ENCODE assay signal across 14 cellular contexts in genomic region chr20:53265304-53265875, GRCh38.
A peak's percentile ranks its signal among the peaks of the same experiment; 100 is the strongest.
DNase-seq lines count a peak whose midpoint lies in the region; ATAC-seq and TF ChIP-seq lines count a peak whose summit lies in the region.
"Had no signal": no experiment of that assay in that cellular context is flagged by ENCODE, and none has a peak within 500 bp of the region (broad histone marks: within the 10 kb centered on the region; RNA-seq: fewer than 3 reads in every experiment).

No MANE protein-coding gene starts in this region.

- no peak for DNase-seq in H9
- peak; percentile 3 for DNase-seq in NCI-H69 (lab: John Stamatoyannopoulos, UW)
- peak in 34 of 42 donors; percentile 9 to 72 (median 36) for DNase-seq in head of caudate nucleus
- peak; percentile 56 for DNase-seq in putamen (ENCODE audit: low spot score)
- no peak for DNase-seq in endodermal cell
- DNase-seq in stimulated activated effector memory CD8-positive, alpha-beta T cell treated with anti-CD3 and anti-CD28 coated beads, Interleukin-12 subunit alpha, Interleukin-12 subunit beta, amount 100 ng/mL, for 72 hours (ENCODE audit: low spot score in 2 of 2) = no peak
- DNase-seq in stimulated activated CD4-positive, alpha-beta T cell treated with anti-CD3 and anti-CD28 coated beads, Interleukin-15, amount 100 ng/mL, for 24 hours = no peak
- DNase-seq: BE2C; CD4-positive, alpha-beta memory T cell; DMS79 had no signal

- H3K23me2 ChIP-seq in H9 (ENCODE audit: insufficient read length, low read depth, low read length, poor library complexity, severe bottlenecking) = no peaks in the 10 kb centered on the region

- H4K8ac ChIP-seq in H9 (replicated peaks; ENCODE audit: insufficient read length, low read depth, low read length) = no peak overlapping the region

- no peaks in the 10 kb centered on the region for H3K36me3 ChIP-seq in endodermal cell (ENCODE audit: control insufficient read depth, insufficient read depth, low read length)
- H3K36me3 ChIP-seq: BE2C had no signal

- ATAC-seq in stimulated activated effector memory CD8-positive, alpha-beta T cell treated with anti-CD3 and anti-CD28 coated beads, Interleukin-12 subunit alpha, Interleukin-12 subunit beta, amount 100 ng/mL, for 72 hours = no peak
- ATAC-seq: A549, HCT116 had no signal

- H3K27me3 ChIP-seq in H9 (ENCODE audit: insufficient read depth, low read length) (no peaks in the 10 kb centered on the region), endodermal cell (ENCODE audit: control insufficient read depth, insufficient read depth, low read length, poor library complexity, severe bottlenecking) (no peaks in the 10 kb centered on the region)
- H3K27me3 ChIP-seq: BE2C had no signal

- H3K56ac ChIP-seq in H9 (ENCODE audit: insufficient read length, low read depth, low read length) = no peak overlapping the region

- H2BK5ac ChIP-seq in H9 (ENCODE audit: insufficient read length, low read length) = no peak overlapping the region

- H3K27ac ChIP-seq in H9 (ENCODE audit: insufficient read length, low read depth, low read length) (no peak overlapping the region), endodermal cell (ENCODE audit: low read depth, low read length) (no peak overlapping the region)
- H3K27ac ChIP-seq: A549, C4-2B, HL-60 had no signal

- H3K79me2 ChIP-seq in H9 (ENCODE audit: insufficient read depth, low read length) = no peaks in the 10 kb centered on the region

- H3K4me3 ChIP-seq in endodermal cell (ENCODE audit: low read length) = no peak overlapping the region
- H3K4me3 ChIP-seq: A549 had no signal

- no peak overlapping the region for H3T11ph ChIP-seq in H9 (ENCODE audit: low read length)

- no peak overlapping the region for H3K9ac ChIP-seq in H9 (ENCODE audit: extremely low read depth, insufficient read length, low read length)
- H3K9ac ChIP-seq in endodermal cell (ENCODE audit: extremely low read depth, low read length, poor library complexity, severe bottlenecking) = no peak overlapping the region

- no peak overlapping the region for H2AK5ac ChIP-seq in H9 (ENCODE audit: insufficient read length, low read length)

- H4K5ac ChIP-seq in H9 (ENCODE audit: insufficient read length, low read depth, low read length) = no peak overlapping the region

- no peak overlapping the region for H2BK12ac ChIP-seq in H9 (ENCODE audit: insufficient read length, low read depth, low read length)

- intact Hi-C loops in head of caudate nucleus (cut with DNase I) = no loop called here

- no peak overlapping the region for H2BK120ac ChIP-seq in H9 (ENCODE audit: low read depth, low read length, poor library complexity, severe bottlenecking)

- H2AFZ ChIP-seq in H9 (ENCODE audit: low read length) = no peak overlapping the region

- H3K4me1 Mint-ChIP-seq in H9 = peaks cover 22 to 25% of the 10 kb centered on the region in 2 experiments
- H3K4me1 Mint-ChIP-seq in endodermal cell = peaks cover 4% of the 10 kb centered on the region
- no peaks in the 10 kb centered on the region for H3K4me1 Mint-ChIP-seq in stimulated activated effector memory CD8-positive, alpha-beta T cell treated with anti-CD3 and anti-CD28 coated beads, Interleukin-12 subunit alpha, Interleukin-12 subunit beta, amount 100 ng/mL, for 72 hours

- H3K23ac ChIP-seq in H9 (ENCODE audit: insufficient read length, low read depth, low read length) = no peak overlapping the region

- H3K14ac ChIP-seq in H9 (ENCODE audit: insufficient read depth, low read length) = no peak overlapping the region

- H3K79me1 ChIP-seq in H9 (ENCODE audit: insufficient read depth, low read depth, low read length, poor library complexity, severe bottlenecking) = no peaks in the 10 kb centered on the region

- H2BK15ac ChIP-seq in H9 (ENCODE audit: low read depth, low read length) = no peak overlapping the region

- H4K20me1 ChIP-seq in H9 (ENCODE audit: control insufficient read depth, insufficient read depth, insufficient read length) = no peaks in the 10 kb centered on the region

- H3K9me3 Mint-ChIP-seq in H9 (no peaks in the 10 kb centered on the region), endodermal cell (no peaks in the 10 kb centered on the region)
- no peaks in the 10 kb centered on the region for H3K9me3 Mint-ChIP-seq in stimulated activated effector memory CD8-positive, alpha-beta T cell treated with anti-CD3 and anti-CD28 coated beads, Interleukin-12 subunit alpha, Interleukin-12 subunit beta, amount 100 ng/mL, for 72 hours

- peaks cover 2% of the 10 kb centered on the region; the same call in 1 of the 2 replicates for H3K4me1 ChIP-seq in H9 (ENCODE audit: insufficient read depth, low read length)
- no peaks in the 10 kb centered on the region for H3K4me1 ChIP-seq in endodermal cell (ENCODE audit: control insufficient read depth, insufficient read depth, low read length)
- H3K4me1 ChIP-seq: A549, BE2C had no signal

- H3K27me3 Mint-ChIP-seq in H9 (ENCODE audit: low read depth) (peaks cover 1% of the 10 kb centered on the region; the same call in 1 of the 2 replicates), endodermal cell (ENCODE audit: insufficient read depth) (no peaks in the 10 kb centered on the region)

- H3K9me3 ChIP-seq in H9 (ENCODE audit: control insufficient read depth, low read depth, low read length) (no peaks in the 10 kb centered on the region), endodermal cell (ENCODE audit: control insufficient read depth, low read length) (no peaks in the 10 kb centered on the region)
- H3K9me3 ChIP-seq: A549, BE2C had no signal

- no peak overlapping the region for H3K4me2 ChIP-seq in H9 (ENCODE audit: insufficient read depth, insufficient read length, low read length)
- H3K4me2 ChIP-seq: A549 had no signal

- no peak overlapping the region for H3K4ac ChIP-seq in H9 (ENCODE audit: low read depth, low read length)

- no peak overlapping the region for H2BK20ac ChIP-seq in H9 (ENCODE audit: low read depth, low read length, poor library complexity, severe bottlenecking)

- H3K18ac ChIP-seq in H9 (ENCODE audit: insufficient read length, low read depth, low read length) = no peak overlapping the region

- WGBS in H9 (ENCODE audit: extremely low coverage, insufficient read length, low lambda C conversion rate) = no CpG with 5 or more reads among the region's 8 CpGs
- 49 to 70% methylated on average over 4 to 8 of the region's 8 CpGs for WGBS in endodermal cell (ENCODE audit: insufficient coverage in 1 of 2, insufficient read length in 1 of 2), 2 experiments

- no peak overlapping the region for H4K91ac ChIP-seq in H9 (ENCODE audit: insufficient read length, low read depth, low read length)

- H3K27ac Mint-ChIP-seq in H9 (peak overlapping the region in 2 of 3 experiments; percentile 20 to 81; a peak in 2 of 7 replicates), endodermal cell (no peak overlapping the region)
- no peak overlapping the region for H3K27ac Mint-ChIP-seq in stimulated activated effector memory CD8-positive, alpha-beta T cell treated with anti-CD3 and anti-CD28 coated beads, Interleukin-12 subunit alpha, Interleukin-12 subunit beta, amount 100 ng/mL, for 72 hours
- H3K27ac Mint-ChIP-seq: CD4-positive, alpha-beta memory T cell had no signal

- no peak overlapping the region for H3K4me3 Mint-ChIP-seq in H9
- no peak overlapping the region for H3K4me3 Mint-ChIP-seq in endodermal cell
- H3K4me3 Mint-ChIP-seq in stimulated activated effector memory CD8-positive, alpha-beta T cell treated with anti-CD3 and anti-CD28 coated beads, Interleukin-12 subunit alpha, Interleukin-12 subunit beta, amount 100 ng/mL, for 72 hours = no peak overlapping the region
- H3K4me3 Mint-ChIP-seq: CD4-positive, alpha-beta memory T cell had no signal

- no peak for TF ChIP-seq CTCF in H9 (conservative IDR thresholded peaks at IDR 0.05)
- TF ChIP-seq CTCF in endodermal cell (conservative IDR thresholded peaks at IDR 0.05) = no peak

- no peaks in the 10 kb centered on the region for H3K36me3 Mint-ChIP-seq in H9 (ENCODE audit: insufficient read depth in 1 of 3, low read depth in 3 of 3)
- H3K36me3 Mint-ChIP-seq in endodermal cell (ENCODE audit: low read depth) = no peaks in the 10 kb centered on the region
- H3K36me3 Mint-ChIP-seq in stimulated activated effector memory CD8-positive, alpha-beta T cell treated with anti-CD3 and anti-CD28 coated beads, Interleukin-12 subunit alpha, Interleukin-12 subunit beta, amount 100 ng/mL, for 72 hours = no peaks in the 10 kb centered on the region

Comparison
In these comparisons a context has a peak if more than half of its experiments do, and no peak if none do; other contexts are left out.
1. DNase-seq: peak in NCI-H69 (single experiment), head of caudate nucleus (34 of 42) and putamen (single experiment); none in H9 (single experiment), endodermal cell (single experiment), stimulated activated effector memory CD8-positive, alpha-beta T cell treated with anti-CD3 and anti-CD28 coated beads, Interleukin-12 subunit alpha, Interleukin-12 subunit beta, amount 100 ng/mL, for 72 hours (0 of 2) and stimulated activated CD4-positive, alpha-beta T cell treated with anti-CD3 and anti-CD28 coated beads, Interleukin-15, amount 100 ng/mL, for 24 hours (single experiment).
2. H3K27ac Mint-ChIP-seq: peak in H9 (2 of 3); none in endodermal cell (single experiment) and stimulated activated effector memory CD8-positive, alpha-beta T cell treated with anti-CD3 and anti-CD28 coated beads, Interleukin-12 subunit alpha, Interleukin-12 subunit beta, amount 100 ng/mL, for 72 hours (single experiment).